In the genomic region with DNA sequence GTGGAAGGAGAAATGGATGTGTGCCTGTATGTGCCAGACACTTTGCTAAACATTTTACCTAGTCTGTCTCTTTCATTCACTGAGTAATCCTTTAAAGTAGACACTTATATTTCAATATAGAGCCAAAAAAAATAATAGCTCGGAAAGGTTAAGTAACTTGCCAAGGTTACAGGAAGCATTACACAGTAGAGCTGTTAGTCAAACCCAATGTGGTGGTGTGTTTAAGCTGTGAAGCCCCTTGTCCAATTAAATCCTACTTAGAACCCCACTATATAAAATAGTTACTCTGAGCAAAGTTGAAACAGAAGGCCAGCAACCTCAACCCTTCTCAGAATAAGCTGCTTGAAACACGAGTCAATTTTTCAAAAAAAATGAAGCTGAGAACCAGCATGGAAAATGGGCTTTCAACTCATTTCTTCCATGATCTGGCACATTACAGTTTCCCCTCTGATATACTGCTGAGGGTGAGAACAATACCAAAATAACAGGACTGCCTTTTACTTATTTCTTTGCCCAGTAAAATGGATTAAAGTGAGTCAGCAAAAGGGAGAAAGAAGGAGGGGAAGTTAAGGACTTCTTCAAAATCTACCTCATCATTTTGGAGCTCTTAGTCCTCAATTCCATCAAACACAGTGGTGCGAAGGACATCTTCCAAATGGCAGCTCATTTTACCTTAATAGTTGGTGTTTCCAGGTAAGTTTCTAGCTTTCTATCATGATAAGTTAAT, we compare ENCODE assay signal across 1 cellular context.
TF ChIP-seq lines count a peak whose summit lies in the region.

No MANE protein-coding gene starts in this region.

TF ChIP-seq in HepG2, 621 proteins besides CTCF, POLR2A, EP300 and RAD21:
- TF ChIP-seq MAFF (IDR thresholded peaks at IDR 0.05; ENCODE audit: low read depth, low read length) (peak; percentile 35; the same call in 1 of the 2 replicates), POLR2G (IDR thresholded peaks at IDR 0.05; ENCODE audit: low read depth, low read length) (no peak), NFKB2 (CRISPR knock-in tag; IDR thresholded peaks at IDR 0.05; ENCODE audit: borderline replicate concordance) (no peak), MAFK (conservative IDR thresholded peaks at IDR 0.05 in 1 of 2, IDR thresholded peaks at IDR 0.05 in 1 of 2; ENCODE audit: low read length in 2 of 2) (peak; percentile 7 to 20; a peak in 1 of 4 replicates)
